Comparison of ENCODE assay signal across 8 cellular contexts in genomic region chrX:130060122-130061069, GRCh38. TPM values are rescaled to one million over a fixed set of nuclear protein-coding genes. Genes with fewer than 3 reads are reported as not detected.
DNase-seq lines count a peak whose midpoint lies in the region; ATAC-seq and TF ChIP-seq lines count a peak whose summit lies in the region.

No MANE protein-coding gene starts in this region.

- H3K4me3 ChIP-seq in AG04449 (ENCODE audit: low read depth, low read length): peak overlapping the region; percentile 59
- H3K4me3 ChIP-seq in kidney epithelial cell (ENCODE audit: low read depth, low read length): peak overlapping the region; percentile 48

- TF ChIP-seq CTCF in AG04449 (IDR thresholded peaks at IDR 0.05; ENCODE audit: insufficient read depth, low read length, missing control alignments): peak; percentile 84
- peak; percentile 54 for TF ChIP-seq CTCF in kidney epithelial cell (IDR thresholded peaks at IDR 0.05; ENCODE audit: insufficient read depth, low read length, poor library complexity, severe bottlenecking)

- ATAC-seq in GM18520 (IDR thresholded peaks at IDR 0.05; ENCODE audit: unreplicated experiment) (peak; percentile 89), HG03066 (IDR thresholded peaks at IDR 0.05; ENCODE audit: low read depth, unreplicated experiment) (peak; percentile 92)

- POLR2A ChIA-PET in AG04449 (lab: Yijun Ruan, JAX): interaction anchor here (0.7 to 1.2 kb wide), 2 partner anchors 114 to 135 kb away, joined by 4 to 5 read pairs; no protein-coding TSS in a partner anchor

- H3K27me3 ChIP-seq in kidney epithelial cell (ENCODE audit: control insufficient read depth, insufficient read depth, low read length): no peaks in the 10 kb centered on the region

- DNase-seq in AG04449 (ENCODE audit: low read depth, low spot score) (no peak), NCI-H2171 (lab: John Stamatoyannopoulos, UW) (peak; percentile 49), cerebellar cortex (ENCODE audit: low spot score) (peak; percentile 62), kidney epithelial cell (ENCODE audit: low read depth) (no peak)
- peak; percentile 69 for DNase-seq in activated CD4-positive, CD25-positive, alpha-beta regulatory T cell treated with anti-CD3 and anti-CD28 coated beads, Interleukin-2, amount 50 U/mL, for 16 hours (ENCODE audit: low read depth, low spot score)
- peak; percentile 85 for DNase-seq in stimulated activated CD4-positive, alpha-beta T cell treated with anti-CD3 and anti-CD28 coated beads, Interleukin-15, amount 100 ng/mL, for 24 hours

- CTCF ChIA-PET in AG04449 (lab: Yijun Ruan, JAX): interaction anchor here (0.6 to 4.7 kb wide), 59 partner anchors 8 to 474 kb away, joined by 3 to 130 read pairs (median 4); partner anchors contain the start of gene UTP14A

- no peaks in the 10 kb centered on the region for H3K36me3 ChIP-seq in kidney epithelial cell (ENCODE audit: control insufficient read depth, insufficient read depth, low read length)

RNA-seq across cellular contexts. Expression of gene ELF4, which starts 49.9 kb away (rescaled TPM):
- 26.9 and 27.9 TPM in 2 replicates for total RNA-seq in kidney epithelial cell

Comparison
In these comparisons a context has a peak if more than half of its experiments do, and no peak if none do; other contexts are left out.
1. DNase-seq: peak in NCI-H2171 (single experiment), activated CD4-positive, CD25-positive, alpha-beta regulatory T cell treated with anti-CD3 and anti-CD28 coated beads, Interleukin-2, amount 50 U/mL, for 16 hours (single experiment), cerebellar cortex (single experiment) and stimulated activated CD4-positive, alpha-beta T cell treated with anti-CD3 and anti-CD28 coated beads, Interleukin-15, amount 100 ng/mL, for 24 hours (single experiment); none in AG04449 (single experiment) and kidney epithelial cell (single experiment).